Comparison of ENCODE assay signal across 1 cellular context in the genomic region with DNA sequence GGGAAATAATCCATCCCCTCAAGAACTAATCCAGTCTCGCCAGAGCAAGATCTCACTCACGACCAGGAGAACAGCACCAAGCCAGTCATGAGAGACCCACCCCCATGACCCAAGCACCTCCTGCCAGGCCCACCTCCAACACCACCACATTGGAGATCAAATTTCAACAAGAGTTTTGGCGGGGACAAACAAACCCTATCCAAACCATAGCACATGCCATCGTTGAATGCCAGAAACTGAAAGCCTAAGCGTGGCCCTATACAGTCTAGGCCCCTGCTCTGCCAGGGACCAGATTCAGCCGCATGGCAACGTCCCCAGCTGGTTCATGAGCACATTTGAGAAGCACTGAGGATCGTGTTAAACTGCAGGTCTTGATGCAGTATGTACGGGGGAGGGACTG.
TF ChIP-seq lines count a peak whose summit lies in the region.

No MANE protein-coding gene starts in this region.

TF ChIP-seq in WTC11, 78 proteins besides CTCF, POLR2A, EP300 and RAD21 (continued from another document):
- TF ChIP-seq, protein P1, sequence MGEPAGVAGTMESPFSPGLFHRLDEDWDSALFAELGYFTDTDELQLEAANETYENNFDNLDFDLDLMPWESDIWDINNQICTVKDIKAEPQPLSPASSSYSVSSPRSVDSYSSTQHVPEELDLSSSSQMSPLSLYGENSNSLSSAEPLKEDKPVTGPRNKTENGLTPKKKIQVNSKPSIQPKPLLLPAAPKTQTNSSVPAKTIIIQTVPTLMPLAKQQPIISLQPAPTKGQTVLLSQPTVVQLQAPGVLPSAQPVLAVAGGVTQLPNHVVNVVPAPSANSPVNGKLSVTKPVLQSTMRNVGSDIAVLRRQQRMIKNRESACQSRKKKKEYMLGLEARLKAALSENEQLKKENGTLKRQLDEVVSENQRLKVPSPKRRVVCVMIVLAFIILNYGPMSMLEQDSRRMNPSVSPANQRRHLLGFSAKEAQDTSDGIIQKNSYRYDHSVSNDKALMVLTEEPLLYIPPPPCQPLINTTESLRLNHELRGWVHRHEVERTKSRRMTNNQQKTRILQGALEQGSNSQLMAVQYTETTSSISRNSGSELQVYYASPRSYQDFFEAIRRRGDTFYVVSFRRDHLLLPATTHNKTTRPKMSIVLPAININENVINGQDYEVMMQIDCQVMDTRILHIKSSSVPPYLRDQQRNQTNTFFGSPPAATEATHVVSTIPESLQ (CRISPR knock-in tag; IDR thresholded peaks at IDR 0.05): no peak
- TF ChIP-seq, protein P2, sequence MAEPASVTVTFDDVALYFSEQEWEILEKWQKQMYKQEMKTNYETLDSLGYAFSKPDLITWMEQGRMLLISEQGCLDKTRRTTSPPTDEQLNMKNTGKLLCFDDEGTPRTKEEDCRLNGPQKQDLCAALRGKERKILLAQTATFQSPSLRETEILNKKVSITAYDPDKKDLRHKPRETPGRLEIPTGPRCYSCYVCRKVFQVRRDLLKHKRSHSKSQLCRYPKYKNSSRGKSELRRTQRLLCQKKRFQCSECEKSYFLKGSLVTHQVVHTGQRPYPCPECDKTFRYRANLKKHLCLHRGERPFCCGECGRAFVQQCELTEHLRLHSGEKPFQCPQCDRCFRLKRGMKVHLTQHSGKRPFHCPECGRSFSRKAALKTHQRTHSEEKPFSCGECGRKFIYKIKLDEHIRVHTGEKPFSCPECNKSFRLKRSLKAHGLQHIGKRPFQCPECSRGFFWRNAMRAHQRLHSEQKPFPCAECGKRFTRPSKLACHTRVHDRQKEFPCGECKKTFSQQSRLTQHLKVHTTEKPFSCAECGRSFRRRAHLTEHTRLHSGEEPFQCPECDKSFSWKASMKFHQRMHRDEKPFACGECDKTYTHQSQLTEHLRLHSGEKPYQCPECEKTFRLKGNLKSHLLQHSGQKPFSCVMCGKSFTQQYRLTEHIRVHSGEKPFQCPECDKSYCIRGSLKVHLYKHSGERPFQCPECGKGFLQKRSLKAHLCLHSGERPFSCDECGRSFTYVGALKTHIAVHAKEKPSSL (CRISPR knock-in tag; conservative IDR thresholded peaks at IDR 0.05): no peak
- TF ChIP-seq CREM (CRISPR knock-in tag; IDR thresholded peaks at IDR 0.05) (no peak), ZNF396 (CRISPR knock-in tag; IDR thresholded peaks at IDR 0.05; ENCODE audit: borderline replicate concordance) (no peak), TEAD4 (CRISPR knock-in tag; IDR thresholded peaks at IDR 0.05) (no peak), STAT6 (CRISPR knock-in tag; conservative IDR thresholded peaks at IDR 0.05; ENCODE audit: low read depth) (no peak), FOXP1 (CRISPR knock-in tag; IDR thresholded peaks at IDR 0.05; ENCODE audit: borderline replicate concordance) (no peak), ZNF671 (CRISPR knock-in tag; IDR thresholded peaks at IDR 0.05) (no peak)
- TF ChIP-seq, protein P3, sequence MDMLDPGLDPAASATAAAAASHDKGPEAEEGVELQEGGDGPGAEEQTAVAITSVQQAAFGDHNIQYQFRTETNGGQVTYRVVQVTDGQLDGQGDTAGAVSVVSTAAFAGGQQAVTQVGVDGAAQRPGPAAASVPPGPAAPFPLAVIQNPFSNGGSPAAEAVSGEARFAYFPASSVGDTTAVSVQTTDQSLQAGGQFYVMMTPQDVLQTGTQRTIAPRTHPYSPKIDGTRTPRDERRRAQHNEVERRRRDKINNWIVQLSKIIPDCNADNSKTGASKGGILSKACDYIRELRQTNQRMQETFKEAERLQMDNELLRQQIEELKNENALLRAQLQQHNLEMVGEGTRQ (CRISPR knock-in tag; IDR thresholded peaks at IDR 0.05): no peak
- TF ChIP-seq, protein P4, sequence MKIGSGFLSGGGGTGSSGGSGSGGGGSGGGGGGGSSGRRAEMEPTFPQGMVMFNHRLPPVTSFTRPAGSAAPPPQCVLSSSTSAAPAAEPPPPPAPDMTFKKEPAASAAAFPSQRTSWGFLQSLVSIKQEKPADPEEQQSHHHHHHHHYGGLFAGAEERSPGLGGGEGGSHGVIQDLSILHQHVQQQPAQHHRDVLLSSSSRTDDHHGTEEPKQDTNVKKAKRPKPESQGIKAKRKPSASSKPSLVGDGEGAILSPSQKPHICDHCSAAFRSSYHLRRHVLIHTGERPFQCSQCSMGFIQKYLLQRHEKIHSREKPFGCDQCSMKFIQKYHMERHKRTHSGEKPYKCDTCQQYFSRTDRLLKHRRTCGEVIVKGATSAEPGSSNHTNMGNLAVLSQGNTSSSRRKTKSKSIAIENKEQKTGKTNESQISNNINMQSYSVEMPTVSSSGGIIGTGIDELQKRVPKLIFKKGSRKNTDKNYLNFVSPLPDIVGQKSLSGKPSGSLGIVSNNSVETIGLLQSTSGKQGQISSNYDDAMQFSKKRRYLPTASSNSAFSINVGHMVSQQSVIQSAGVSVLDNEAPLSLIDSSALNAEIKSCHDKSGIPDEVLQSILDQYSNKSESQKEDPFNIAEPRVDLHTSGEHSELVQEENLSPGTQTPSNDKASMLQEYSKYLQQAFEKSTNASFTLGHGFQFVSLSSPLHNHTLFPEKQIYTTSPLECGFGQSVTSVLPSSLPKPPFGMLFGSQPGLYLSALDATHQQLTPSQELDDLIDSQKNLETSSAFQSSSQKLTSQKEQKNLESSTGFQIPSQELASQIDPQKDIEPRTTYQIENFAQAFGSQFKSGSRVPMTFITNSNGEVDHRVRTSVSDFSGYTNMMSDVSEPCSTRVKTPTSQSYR (CRISPR knock-in tag; IDR thresholded peaks at IDR 0.05): no peak
- TF ChIP-seq, protein P5, sequence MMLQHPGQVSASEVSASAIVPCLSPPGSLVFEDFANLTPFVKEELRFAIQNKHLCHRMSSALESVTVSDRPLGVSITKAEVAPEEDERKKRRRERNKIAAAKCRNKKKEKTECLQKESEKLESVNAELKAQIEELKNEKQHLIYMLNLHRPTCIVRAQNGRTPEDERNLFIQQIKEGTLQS (CRISPR knock-in tag; conservative IDR thresholded peaks at IDR 0.05): no peak
